Comparison of ENCODE assay signal across 17 cellular contexts in genomic region chr5:139363937-139364336, GRCh38. TPM values are rescaled to one million over a fixed set of nuclear protein-coding genes. Genes with fewer than 3 reads are reported as not detected.
"Had no signal": no experiment of that assay in that cellular context is flagged by ENCODE, and none has a peak within 500 bp of the region (broad histone marks: within the 10 kb centered on the region; RNA-seq: fewer than 3 reads in every experiment).

No MANE protein-coding gene starts in this region.

- DNase-seq: activated CD4-positive, alpha-beta T cell treated with anti-CD3 and anti-CD28 coated beads, Interleukin-2, amount 10 ng/mL, durations not matched to agents 7 days and 5 days; amygdala; effector memory CD4-positive, alpha-beta T cell; kidney; naive B cell; stimulated activated CD4-positive, alpha-beta T cell treated with anti-CD3 and anti-CD28 coated beads, Interleukin-2, amount 100 ng/mL, for 24 hours; stimulated activated naive CD4-positive, alpha-beta T cell treated with Interleukin-2 at 50 U/mL for 16 hours; testis; WERI-Rb-1 had no signal

- H3K4me3 ChIP-seq: hepatocyte, right lobe of liver, SJSA1, testis had no signal

- H3K27me3 ChIP-seq: hepatocyte, right lobe of liver, SJSA1, testis had no signal

- H3K9me3 ChIP-seq: right lobe of liver, SJSA1, testis had no signal

- H3K9me3 Mint-ChIP-seq: activated CD4-positive, alpha-beta T cell treated with anti-CD3 and anti-CD28 coated beads, Interleukin-2, amount 10 ng/mL, durations not matched to agents 7 days and 5 days; activated naive CD4-positive, alpha-beta T cell treated with anti-CD3 and anti-CD28 coated beads, Interleukin-2, amount 50 U/mL, for 72 hours; brain; naive B cell had no signal

- ATAC-seq: activated naive CD4-positive, alpha-beta T cell treated with anti-CD3 and anti-CD28 coated beads, Interleukin-2, amount 50 U/mL, for 72 hours; right lobe of liver had no signal

- H3K27ac ChIP-seq: epithelial cell of prostate, hepatocyte, right lobe of liver, SJSA1, testis, WERI-Rb-1 had no signal

- H3K27ac Mint-ChIP-seq: activated CD4-positive, alpha-beta T cell treated with anti-CD3 and anti-CD28 coated beads, Interleukin-2, amount 10 ng/mL, durations not matched to agents 7 days and 5 days; activated naive CD4-positive, alpha-beta T cell treated with anti-CD3 and anti-CD28 coated beads, Interleukin-2, amount 50 U/mL, for 72 hours; progenitor cell of endocrine pancreas had no signal

- H3K27me3 Mint-ChIP-seq: activated CD4-positive, alpha-beta T cell treated with anti-CD3 and anti-CD28 coated beads, Interleukin-2, amount 10 ng/mL, durations not matched to agents 7 days and 5 days; brain; naive B cell; progenitor cell of endocrine pancreas had no signal

- H3K4me1 ChIP-seq: right lobe of liver, SJSA1, testis had no signal

- FAIRE-seq: kidney had no signal

- H3K4me3 Mint-ChIP-seq: activated CD4-positive, alpha-beta T cell treated with anti-CD3 and anti-CD28 coated beads, Interleukin-2, amount 10 ng/mL, durations not matched to agents 7 days and 5 days; brain; naive B cell had no signal

RNA-seq across cellular contexts. Expression of gene SLC23A1, which starts 19.2 kb away (rescaled TPM):
- total RNA-seq: SJSA1, testis, urinary bladder had no signal
- polyA plus RNA-seq: urinary bladder had no signal

RNA-seq across cellular contexts. Expression of gene MZB1, which starts 25.8 kb away (rescaled TPM):
- total RNA-seq: hepatocyte, SJSA1 had no signal
